ENCODE assay signal across 14 cellular contexts in the genomic region with DNA sequence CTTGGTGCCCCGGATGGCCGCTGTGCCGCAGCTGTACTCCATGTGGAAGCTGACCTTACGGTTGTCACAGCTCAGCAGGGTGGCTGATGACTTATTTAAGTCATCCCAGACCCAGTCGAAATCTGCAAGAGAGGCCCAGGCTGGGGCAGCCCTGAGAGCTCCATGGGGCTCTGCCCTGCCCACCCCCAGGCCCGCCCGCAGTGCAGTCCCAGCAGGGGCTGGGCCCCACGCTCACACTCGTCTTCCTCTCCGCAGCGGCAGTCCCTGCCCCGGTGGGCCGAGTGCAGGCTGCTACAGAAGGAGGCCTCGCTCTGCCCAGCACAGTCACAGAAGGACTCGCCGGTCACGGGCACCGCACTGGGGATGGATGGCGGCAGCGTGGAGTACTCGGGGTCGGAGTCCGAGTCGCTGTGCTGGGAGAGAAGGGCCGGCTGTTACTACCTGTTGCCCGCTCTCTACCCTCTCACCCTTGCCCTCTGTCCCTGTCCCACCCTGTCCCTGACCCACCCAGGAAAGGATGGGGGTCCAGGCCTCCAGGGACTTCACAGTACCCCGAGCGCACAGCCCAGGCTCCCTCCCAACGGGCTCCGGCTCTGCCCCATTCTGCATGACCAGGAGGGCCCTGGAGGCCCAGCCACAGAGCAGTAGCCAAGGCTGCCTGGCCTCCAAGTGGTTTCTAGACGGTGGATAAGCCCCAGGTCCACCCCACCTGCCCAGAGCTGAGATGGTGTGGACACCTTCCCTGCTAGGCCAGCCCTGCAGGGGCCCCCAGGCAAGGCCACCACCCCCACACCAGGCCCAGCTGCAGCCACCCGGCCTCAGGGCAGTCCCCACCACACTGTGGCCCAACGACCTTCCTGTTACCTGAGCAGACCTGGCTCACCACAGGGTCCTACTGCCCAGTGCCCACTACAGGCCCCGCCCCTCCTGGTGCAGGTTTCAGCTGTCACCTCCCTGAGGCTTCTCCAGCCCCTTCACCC. TPM values are rescaled to one million over a fixed set of nuclear protein-coding genes. Genes with fewer than 3 reads are reported as not detected.
DNase-seq lines count a peak whose midpoint lies in the region; ATAC-seq and TF ChIP-seq lines count a peak whose summit lies in the region.
"Had no signal": no experiment of that assay in that cellular context is flagged by ENCODE, and none has a peak within 500 bp of the region (broad histone marks: within the 10 kb centered on the region; RNA-seq: fewer than 3 reads in every experiment).

No MANE protein-coding gene starts in this region.

- H3K27me3 Mint-ChIP-seq in CD4-positive, alpha-beta T cell: no peaks in the 10 kb centered on the region
- H3K27me3 Mint-ChIP-seq in activated T-helper 1 cell treated with anti-CD3 and anti-CD28 coated beads, Interleukin-12 subunit alpha, Interleukin-12 subunit beta, Interleukin-2, Interleukin-4 antibody, amounts not matched to agents 30 ng/mL and 10 ng/mL and 1 ng/mL, durations not matched to agents 14 hours and 24 hours and 36 hours (ENCODE audit: insufficient read depth): no peaks in the 10 kb centered on the region

- peaks cover 24% of the 10 kb centered on the region for H3K4me1 Mint-ChIP-seq in CD4-positive, alpha-beta T cell (ENCODE audit: low read depth)
- no peaks in the 10 kb centered on the region for H3K4me1 Mint-ChIP-seq in activated T-helper 1 cell treated with anti-CD3 and anti-CD28 coated beads, Interleukin-12 subunit alpha, Interleukin-12 subunit beta, Interleukin-2, Interleukin-4 antibody, amounts not matched to agents 30 ng/mL and 10 ng/mL and 1 ng/mL, durations not matched to agents 14 hours and 24 hours and 36 hours (ENCODE audit: low read depth)

- ATAC-seq in CD4-positive, alpha-beta T cell (ENCODE audit: poor library complexity): no peak
- ATAC-seq in right cardiac atrium: no peak
- ATAC-seq: activated CD8-positive, alpha-beta T cell treated with anti-CD3 and anti-CD28 coated beads, Interleukin-2, amount 10 ng/mL, durations not matched to agents 7 days and 5 days; sciatic nerve had no signal

- DNase-seq in CD4-positive, alpha-beta T cell: no peak
- DNase-seq in RWPE1 (ENCODE audit: low spot score) (no peak), right cardiac atrium (peak in 2 of 3 donors; percentile 50 to 54), SKM-1 (lab: John Stamatoyannopoulos, UW; ENCODE audit: unreplicated experiment) (no peak)
- DNase-seq in activated T-helper 1 cell treated with anti-CD3 and anti-CD28 coated beads, Interleukin-12 subunit alpha, Interleukin-12 subunit beta, Interleukin-2, Interleukin-4 antibody, amounts not matched to agents 30 ng/mL and 10 ng/mL and 1 ng/mL, durations not matched to agents 14 hours and 24 hours and 36 hours (ENCODE audit: low spot score): no peak
- DNase-seq in central memory CD4-positive, alpha-beta T cell: no peak
- DNase-seq: activated CD8-positive, alpha-beta T cell treated with anti-CD3 and anti-CD28 coated beads, Interleukin-2, amount 10 ng/mL, durations not matched to agents 7 days and 5 days; activated naive CD4-positive, alpha-beta T cell treated with anti-CD3 and anti-CD28 coated beads for 36 hours; cortex of kidney; NCI-H1048; NCI-H226; PC-9 had no signal

- peak overlapping the region; percentile 48 for H3K4me3 Mint-ChIP-seq in CD4-positive, alpha-beta T cell
- H3K4me3 Mint-ChIP-seq in activated T-helper 1 cell treated with anti-CD3 and anti-CD28 coated beads, Interleukin-12 subunit alpha, Interleukin-12 subunit beta, Interleukin-2, Interleukin-4 antibody, amounts not matched to agents 30 ng/mL and 10 ng/mL and 1 ng/mL, durations not matched to agents 14 hours and 24 hours and 36 hours: no peak overlapping the region
- H3K4me3 Mint-ChIP-seq: activated CD8-positive, alpha-beta T cell treated with anti-CD3 and anti-CD28 coated beads, Interleukin-2, amount 10 ng/mL, durations not matched to agents 7 days and 5 days; activated naive CD4-positive, alpha-beta T cell treated with anti-CD3 and anti-CD28 coated beads for 36 hours; CD14-positive monocyte had no signal

- intact Hi-C loops in CD4-positive, alpha-beta T cell (cut with DNase I, micrococcal nuclease): loop anchor here in 1 of 2 experiments (10.0 kb wide), 1 partner anchor 366 kb away; the partner anchor contains the start of gene RAB26
- intact Hi-C loops in right cardiac atrium (cut with DNase I): loop anchor here in 1 of 4 donors (5.0 kb wide), 1 partner anchor 66 kb away; no protein-coding TSS in a partner anchor
- intact Hi-C loops in activated T-helper 1 cell treated with anti-CD3 and anti-CD28 coated beads, Interleukin-12 subunit alpha, Interleukin-12 subunit beta, Interleukin-2, Interleukin-4 antibody, amounts not matched to agents 30 ng/mL and 10 ng/mL and 1 ng/mL, durations not matched to agents 14 hours and 24 hours and 36 hours (cut with micrococcal nuclease): no loop called here

- H3K36me3 Mint-ChIP-seq in CD4-positive, alpha-beta T cell (ENCODE audit: low read depth): peaks cover 32% of the 10 kb centered on the region
- peaks cover 3% of the 10 kb centered on the region for H3K36me3 Mint-ChIP-seq in activated T-helper 1 cell treated with anti-CD3 and anti-CD28 coated beads, Interleukin-12 subunit alpha, Interleukin-12 subunit beta, Interleukin-2, Interleukin-4 antibody, amounts not matched to agents 30 ng/mL and 10 ng/mL and 1 ng/mL, durations not matched to agents 14 hours and 24 hours and 36 hours (ENCODE audit: low read depth)

- H3K27me3 ChIP-seq in CD4-positive, alpha-beta T cell (ENCODE audit: control insufficient read depth, insufficient read depth, low read length): no peaks in the 10 kb centered on the region
- H3K27me3 ChIP-seq in right cardiac atrium (ENCODE audit: control insufficient read depth, insufficient read depth): no peaks in the 10 kb centered on the region

- H3K4me3 ChIP-seq in right cardiac atrium (ENCODE audit: low read length): no peak overlapping the region
- H3K4me3 ChIP-seq: PC-9 had no signal

- peak overlapping the region; percentile 64 for H3K27ac Mint-ChIP-seq in CD4-positive, alpha-beta T cell
- no peak overlapping the region for H3K27ac Mint-ChIP-seq in activated T-helper 1 cell treated with anti-CD3 and anti-CD28 coated beads, Interleukin-12 subunit alpha, Interleukin-12 subunit beta, Interleukin-2, Interleukin-4 antibody, amounts not matched to agents 30 ng/mL and 10 ng/mL and 1 ng/mL, durations not matched to agents 14 hours and 24 hours and 36 hours
- H3K27ac Mint-ChIP-seq: activated CD8-positive, alpha-beta T cell treated with anti-CD3 and anti-CD28 coated beads, Interleukin-2, amount 10 ng/mL, durations not matched to agents 7 days and 5 days; activated naive CD4-positive, alpha-beta T cell treated with anti-CD3 and anti-CD28 coated beads for 36 hours had no signal

- no peak for TF ChIP-seq CTCF in CD4-positive, alpha-beta T cell (IDR thresholded peaks at IDR 0.05)
- TF ChIP-seq CTCF in RWPE1 (conservative IDR thresholded peaks at IDR 0.05; ENCODE audit: low read depth): no peak

- peaks cover 8% of the 10 kb centered on the region for H3K4me1 ChIP-seq in right cardiac atrium (ENCODE audit: control insufficient read depth, insufficient read depth, low read length)

- POLR2A ChIA-PET in CD4-positive, alpha-beta T cell (lab: Charles Lee): interaction anchor here (1.1 kb wide), 1 partner anchor 72 kb away, joined by 4 read pairs; the partner anchor contains the start of gene MAPK8IP3
- POLR2A ChIA-PET in RWPE1 (lab: Yijun Ruan, JAX; ENCODE audit: low non-redundant PET): no interaction called here

- CTCF ChIA-PET in CD4-positive, alpha-beta T cell (lab: Charles Lee): no interaction called here
- CTCF ChIA-PET in RWPE1 (lab: Yijun Ruan, JAX): no interaction called here

- WGBS in right cardiac atrium: 84% methylated on average over 34 of the region's 34 CpGs

- no peaks in the 10 kb centered on the region for H3K9me3 Mint-ChIP-seq in CD4-positive, alpha-beta T cell
- H3K9me3 Mint-ChIP-seq in activated T-helper 1 cell treated with anti-CD3 and anti-CD28 coated beads, Interleukin-12 subunit alpha, Interleukin-12 subunit beta, Interleukin-2, Interleukin-4 antibody, amounts not matched to agents 30 ng/mL and 10 ng/mL and 1 ng/mL, durations not matched to agents 14 hours and 24 hours and 36 hours: no peaks in the 10 kb centered on the region
- H3K9me3 Mint-ChIP-seq: activated naive CD4-positive, alpha-beta T cell treated with anti-CD3 and anti-CD28 coated beads for 36 hours; CD14-positive monocyte had no signal

- no peak overlapping the region for H3K27ac ChIP-seq in CD4-positive, alpha-beta T cell (ENCODE audit: low read depth, low read length)
- H3K27ac ChIP-seq in RWPE1: peak overlapping the region; percentile 92
- H3K27ac ChIP-seq in right cardiac atrium (ENCODE audit: low read length): no peak overlapping the region
- H3K27ac ChIP-seq: PC-9 had no signal

- no peaks in the 10 kb centered on the region for H3K9me3 ChIP-seq in CD4-positive, alpha-beta T cell (ENCODE audit: control insufficient read depth, low read length)
- H3K9me3 ChIP-seq in right cardiac atrium (ENCODE audit: control insufficient read depth, low read length): no peaks in the 10 kb centered on the region

RNA-seq across cellular contexts. Expression of gene SPSB3, which starts 3.9 kb away (rescaled TPM):
- total RNA-seq in CD4-positive, alpha-beta T cell: 10 to 100 TPM; 86.3 to 87.6 TPM
- total RNA-seq in right cardiac atrium: 10 to 100 TPM; 24.5 to 41.3 (median 34.1) TPM
- 51.8 TPM for polyA plus RNA-seq in right cardiac atrium
- total RNA-seq in activated T-helper 1 cell treated with anti-CD3 and anti-CD28 coated beads, Interleukin-12 subunit alpha, Interleukin-12 subunit beta, Interleukin-2, Interleukin-4 antibody, amounts not matched to agents 30 ng/mL and 10 ng/mL and 1 ng/mL, durations not matched to agents 14 hours and 24 hours and 36 hours: 30.3 and 30.8 TPM in 2 replicates

RNA-seq across cellular contexts. Expression of gene NUBP2, which starts 4.3 kb away (rescaled TPM):
- 10 to 100 TPM; 36.4 to 38.1 TPM for total RNA-seq in CD4-positive, alpha-beta T cell
- 10 to 100 TPM; 33.1 to 39.1 (median 35.9) TPM for total RNA-seq in right cardiac atrium
- polyA plus RNA-seq in right cardiac atrium: 45.3 TPM
- total RNA-seq in activated T-helper 1 cell treated with anti-CD3 and anti-CD28 coated beads, Interleukin-12 subunit alpha, Interleukin-12 subunit beta, Interleukin-2, Interleukin-4 antibody, amounts not matched to agents 30 ng/mL and 10 ng/mL and 1 ng/mL, durations not matched to agents 14 hours and 24 hours and 36 hours: 81.6 and 82.8 TPM in 2 replicates

RNA-seq across cellular contexts. Expression of gene MRPS34, which starts 5.6 kb away (rescaled TPM):
- total RNA-seq in CD4-positive, alpha-beta T cell: 10 to 100 TPM; 25.5 to 26.9 TPM
- 10 to 100 TPM; 53.3 to 80.0 (median 69.1) TPM for total RNA-seq in right cardiac atrium
- polyA plus RNA-seq in right cardiac atrium: 91.4 TPM
- total RNA-seq in activated T-helper 1 cell treated with anti-CD3 and anti-CD28 coated beads, Interleukin-12 subunit alpha, Interleukin-12 subunit beta, Interleukin-2, Interleukin-4 antibody, amounts not matched to agents 30 ng/mL and 10 ng/mL and 1 ng/mL, durations not matched to agents 14 hours and 24 hours and 36 hours: 209 and 215 TPM in 2 replicates

RNA-seq across cellular contexts. Expression of gene EME2, which starts 5.9 kb away (rescaled TPM):
- 10 to 100 TPM; 28.6 to 30.8 TPM for total RNA-seq in CD4-positive, alpha-beta T cell
- total RNA-seq in right cardiac atrium: 10 to 100 TPM in 2 of 4 donors, 1 to 10 TPM in 2; 8.1 to 11.3 (median 9.8) TPM
- 6.3 TPM for polyA plus RNA-seq in right cardiac atrium
- total RNA-seq in activated T-helper 1 cell treated with anti-CD3 and anti-CD28 coated beads, Interleukin-12 subunit alpha, Interleukin-12 subunit beta, Interleukin-2, Interleukin-4 antibody, amounts not matched to agents 30 ng/mL and 10 ng/mL and 1 ng/mL, durations not matched to agents 14 hours and 24 hours and 36 hours: 31.0 and 32.7 TPM in 2 replicates

RNA-seq across cellular contexts. Expression of gene NME3, which starts 7.1 kb away (rescaled TPM):
- total RNA-seq in CD4-positive, alpha-beta T cell: 10 to 100 TPM; 46.2 to 54.2 TPM
- 10 to 100 TPM; 36.5 to 55.4 (median 47.4) TPM for total RNA-seq in right cardiac atrium
- polyA plus RNA-seq in right cardiac atrium: 75.2 TPM
- 49.5 and 49.9 TPM in 2 replicates for total RNA-seq in activated T-helper 1 cell treated with anti-CD3 and anti-CD28 coated beads, Interleukin-12 subunit alpha, Interleukin-12 subunit beta, Interleukin-2, Interleukin-4 antibody, amounts not matched to agents 30 ng/mL and 10 ng/mL and 1 ng/mL, durations not matched to agents 14 hours and 24 hours and 36 hours

Comparison
In these comparisons a context has a peak if more than half of its experiments do, and no peak if none do; other contexts are left out.
1. DNase-seq: peak in right cardiac atrium (2 of 3); none in CD4-positive, alpha-beta T cell (0 of 10), RWPE1 (single experiment), SKM-1 (single experiment), activated T-helper 1 cell treated with anti-CD3 and anti-CD28 coated beads, Interleukin-12 subunit alpha, Interleukin-12 subunit beta, Interleukin-2, Interleukin-4 antibody, amounts not matched to agents 30 ng/mL and 10 ng/mL and 1 ng/mL, durations not matched to agents 14 hours and 24 hours and 36 hours (single experiment) and central memory CD4-positive, alpha-beta T cell (single experiment).